1 cellular context compared by ENCODE assay signal in genomic region chr15:67822537-67823370, GRCh38.
TF ChIP-seq lines count a peak whose summit lies in the region.

No MANE protein-coding gene starts in this region.

TF ChIP-seq in neural cell, 6 proteins besides CTCF, POLR2A, EP300 and RAD21:
- TF ChIP-seq REST (IDR thresholded peaks at IDR 0.05; ENCODE audit: borderline replicate concordance) (no peak), POLR2AphosphoS5 (IDR thresholded peaks at IDR 0.05) (peak; percentile 8)
